Comparison of ENCODE assay signal across 15 cellular contexts in genomic region chr6:16474834-16475781, GRCh38.
A peak's percentile ranks its signal among the peaks of the same experiment; 100 is the strongest.
DNase-seq lines count a peak whose midpoint lies in the region; ATAC-seq and TF ChIP-seq lines count a peak whose summit lies in the region.
"Had no signal": no experiment of that assay in that cellular context is flagged by ENCODE, and none has a peak within 500 bp of the region (broad histone marks: within the 10 kb centered on the region; RNA-seq: fewer than 3 reads in every experiment).

No MANE protein-coding gene starts in this region.

- H3K27me3 ChIP-seq in CD4-positive, CD25-positive, alpha-beta regulatory T cell (ENCODE audit: control insufficient read depth, insufficient read depth, low read length), result no peaks in the 10 kb centered on the region
- H3K27me3 ChIP-seq in A673 (replicated peaks; ENCODE audit: insufficient read depth, low read depth, low read length, poor library complexity), result no peaks in the 10 kb centered on the region
- H3K27me3 ChIP-seq: BE2C, SJSA1 had no signal

- peaks cover 8% of the 10 kb centered on the region for H3K36me3 Mint-ChIP-seq in CD4-positive, CD25-positive, alpha-beta regulatory T cell
- H3K36me3 Mint-ChIP-seq in activated T-helper 2 cell treated with anti-CD3 and anti-CD28 coated beads, Interferon-gamma antibody, Interleukin-2, Interleukin-4, amounts not matched to agents 10 μg/mL and 5 μg/mL and 100 μg/mL, durations not matched to agents 14 hours and 24 hours and 36 hours (ENCODE audit: low read depth), result peaks cover 54% of the 10 kb centered on the region

- peaks cover 6% of the 10 kb centered on the region for H3K36me3 ChIP-seq in CD4-positive, CD25-positive, alpha-beta regulatory T cell (ENCODE audit: control insufficient read depth, insufficient read depth, low read length)
- no peaks in the 10 kb centered on the region for H3K36me3 ChIP-seq in A673 (ENCODE audit: insufficient read depth, low read length, poor library complexity, severe bottlenecking)
- H3K36me3 ChIP-seq: BE2C, HAP-1, left ventricle myocardium inferior had no signal

- no peaks in the 10 kb centered on the region for H3K27me3 Mint-ChIP-seq in CD4-positive, CD25-positive, alpha-beta regulatory T cell
- H3K27me3 Mint-ChIP-seq in activated T-helper 2 cell treated with anti-CD3 and anti-CD28 coated beads, Interferon-gamma antibody, Interleukin-2, Interleukin-4, amounts not matched to agents 10 μg/mL and 5 μg/mL and 100 μg/mL, durations not matched to agents 14 hours and 24 hours and 36 hours (ENCODE audit: low read depth), result no peaks in the 10 kb centered on the region
- H3K27me3 Mint-ChIP-seq: brain had no signal

- POLR2A ChIA-PET in A673 (lab: Charles Lee; ENCODE audit: low non-redundant PET), result no interaction called here

- peaks cover 77% of the 10 kb centered on the region for H3K4me1 ChIP-seq in CD4-positive, CD25-positive, alpha-beta regulatory T cell (ENCODE audit: control insufficient read depth, insufficient read depth, low read length, poor library complexity, severe bottlenecking)
- H3K4me1 ChIP-seq in A673 (ENCODE audit: insufficient read depth, low read length, poor library complexity, severe bottlenecking), result peaks cover 12% of the 10 kb centered on the region
- H3K4me1 ChIP-seq: HAP-1 had no signal

- CTCF ChIA-PET in A673 (lab: Charles Lee), result interaction anchor here (0.6 kb wide), 1 partner anchor 60 kb away, joined by 3 read pairs; no protein-coding TSS in a partner anchor

- H3K27ac ChIP-seq in CD4-positive, CD25-positive, alpha-beta regulatory T cell (ENCODE audit: insufficient read depth, low read length, poor library complexity, severe bottlenecking), result peak overlapping the region; percentile 90
- no peak overlapping the region for H3K27ac ChIP-seq in A673 (ENCODE audit: low read depth, low read length, poor library complexity, severe bottlenecking)
- H3K27ac ChIP-seq: left ventricle myocardium inferior had no signal

- intact Hi-C loops in activated T-helper 2 cell treated with anti-CD3 and anti-CD28 coated beads, Interferon-gamma antibody, Interleukin-2, Interleukin-4, amounts not matched to agents 10 μg/mL and 5 μg/mL and 100 μg/mL, durations not matched to agents 14 hours and 24 hours and 36 hours (cut with micrococcal nuclease), result loop anchor here (2.0 to 5.0 kb wide), 3 partner anchors 37 to 292 kb away; no protein-coding TSS in a partner anchor
- intact Hi-C loops in A673 (cut with micrococcal nuclease; ENCODE audit: unreplicated experiment), result no loop called here

- H3K9me3 ChIP-seq in CD4-positive, CD25-positive, alpha-beta regulatory T cell (ENCODE audit: control insufficient read depth in 2 of 2, low read length in 2 of 2), result no peaks in the 10 kb centered on the region
- H3K9me3 ChIP-seq in A673 (ENCODE audit: low read depth, low read length, poor library complexity, severe bottlenecking), result no peaks in the 10 kb centered on the region
- H3K9me3 ChIP-seq: BE2C, HAP-1, left ventricle myocardium inferior, SJSA1 had no signal

- DNase-seq in CD4-positive, CD25-positive, alpha-beta regulatory T cell, result peak; percentile 27 to 71 (median 53)
- DNase-seq in GM12865 (ENCODE audit: low read depth) (peak; percentile 76), A673 (ENCODE audit: low spot score) (no peak), NCI-H1436 (lab: John Stamatoyannopoulos, UW) (no peak)
- no peak for DNase-seq in activated T-helper 2 cell treated with anti-CD3 and anti-CD28 coated beads, Interferon-gamma antibody, Interleukin-2, Interleukin-4, amounts not matched to agents 10 μg/mL and 5 μg/mL and 100 μg/mL, durations not matched to agents 14 hours and 24 hours and 36 hours (ENCODE audit: low spot score)
- DNase-seq in stimulated activated CD8-positive, alpha-beta memory T cell treated with anti-CD3 and anti-CD28 coated beads, Interleukin-4, amount 100 ng/mL, for 48 hours, result no peak
- DNase-seq: activated CD8-positive, alpha-beta memory T cell treated with anti-CD3 and anti-CD28 coated beads, Interleukin-2, amount 50 U/mL, for 48 hours; BE2C; effector CD8-positive, alpha-beta T cell; left ventricle myocardium inferior had no signal

- H3K4me3 ChIP-seq in CD4-positive, CD25-positive, alpha-beta regulatory T cell (ENCODE audit: low read depth, low read length), result peak overlapping the region; percentile 69
- H3K4me3 ChIP-seq in GM12865 (ENCODE audit: low read depth, low read length) (peak overlapping the region; percentile 55), A673 (ENCODE audit: low read depth, low read length, poor library complexity, severe bottlenecking) (no peak overlapping the region)
- H3K4me3 ChIP-seq: HAP-1, left ventricle myocardium inferior, SJSA1 had no signal

- peak; percentile 46 to 58 for ATAC-seq in CD4-positive, CD25-positive, alpha-beta regulatory T cell (ENCODE audit: low read depth in 2 of 2)
- ATAC-seq in HG02870 (IDR thresholded peaks at IDR 0.05; ENCODE audit: unreplicated experiment) (peak; percentile 27), GM21619 (IDR thresholded peaks at IDR 0.05; ENCODE audit: unreplicated experiment) (no peak)

- H3K27ac Mint-ChIP-seq in CD4-positive, CD25-positive, alpha-beta regulatory T cell, result peak overlapping the region; percentile 88 to 96 (median 91)
- H3K27ac Mint-ChIP-seq in activated T-helper 2 cell treated with anti-CD3 and anti-CD28 coated beads, Interferon-gamma antibody, Interleukin-2, Interleukin-4, amounts not matched to agents 10 μg/mL and 5 μg/mL and 100 μg/mL, durations not matched to agents 14 hours and 24 hours and 36 hours, result peak overlapping the region; percentile 94
- H3K27ac Mint-ChIP-seq: brain had no signal

- no peaks in the 10 kb centered on the region for H3K9me3 Mint-ChIP-seq in CD4-positive, CD25-positive, alpha-beta regulatory T cell
- H3K9me3 Mint-ChIP-seq in activated T-helper 2 cell treated with anti-CD3 and anti-CD28 coated beads, Interferon-gamma antibody, Interleukin-2, Interleukin-4, amounts not matched to agents 10 μg/mL and 5 μg/mL and 100 μg/mL, durations not matched to agents 14 hours and 24 hours and 36 hours, result no peaks in the 10 kb centered on the region
- H3K9me3 Mint-ChIP-seq: brain had no signal

- H3K4me3 Mint-ChIP-seq in CD4-positive, CD25-positive, alpha-beta regulatory T cell, result peak overlapping the region; percentile 25 to 56 (median 52)
- H3K4me3 Mint-ChIP-seq in activated T-helper 2 cell treated with anti-CD3 and anti-CD28 coated beads, Interferon-gamma antibody, Interleukin-2, Interleukin-4, amounts not matched to agents 10 μg/mL and 5 μg/mL and 100 μg/mL, durations not matched to agents 14 hours and 24 hours and 36 hours (ENCODE audit: low read depth), result no peak overlapping the region
- H3K4me3 Mint-ChIP-seq: brain had no signal

- TF ChIP-seq CTCF in GM12865 (IDR thresholded peaks at IDR 0.05; ENCODE audit: insufficient read depth, low read depth, low read length, missing control alignments), result no peak
- no peak for TF ChIP-seq CTCF in A673 (conservative IDR thresholded peaks at IDR 0.05; ENCODE audit: low read depth, low read length)

- no TSS peak for BruUV-seq in A673 (replicated peaks; lab: Mats Ljungman, UMichigan)

- peaks cover 38 to 90% (median 63%) of the 10 kb centered on the region in 4 donors for H3K4me1 Mint-ChIP-seq in CD4-positive, CD25-positive, alpha-beta regulatory T cell
- peaks cover 82% of the 10 kb centered on the region for H3K4me1 Mint-ChIP-seq in activated T-helper 2 cell treated with anti-CD3 and anti-CD28 coated beads, Interferon-gamma antibody, Interleukin-2, Interleukin-4, amounts not matched to agents 10 μg/mL and 5 μg/mL and 100 μg/mL, durations not matched to agents 14 hours and 24 hours and 36 hours (ENCODE audit: low read depth)

Comparison
In these comparisons a context has a peak if more than half of its experiments do, and no peak if none do; other contexts are left out.
1. DNase-seq: peak in CD4-positive, CD25-positive, alpha-beta regulatory T cell (3 of 3) and GM12865 (single experiment); none in activated T-helper 2 cell treated with anti-CD3 and anti-CD28 coated beads, Interferon-gamma antibody, Interleukin-2, Interleukin-4, amounts not matched to agents 10 μg/mL and 5 μg/mL and 100 μg/mL, durations not matched to agents 14 hours and 24 hours and 36 hours (single experiment), stimulated activated CD8-positive, alpha-beta memory T cell treated with anti-CD3 and anti-CD28 coated beads, Interleukin-4, amount 100 ng/mL, for 48 hours (single experiment), A673 (single experiment) and NCI-H1436 (single experiment).